Comparison of ENCODE assay signal across 1 cellular context in genomic region chr10:87855247-87855646, GRCh38. TPM values are rescaled to one million over a fixed set of nuclear protein-coding genes. Genes with fewer than 3 reads are reported as not detected.
"Had no signal": no experiment of that assay in that cellular context is flagged by ENCODE, and none has a peak within 500 bp of the region (broad histone marks: within the 10 kb centered on the region; RNA-seq: fewer than 3 reads in every experiment).

No MANE protein-coding gene starts in this region.

RNA-seq across cellular contexts. Expression of gene KLLN, which starts 8.1 kb away (rescaled TPM):
- total RNA-seq: H4 had no signal

RNA-seq across cellular contexts. Expression of gene PTEN, which starts 8.2 kb away (rescaled TPM):
- total RNA-seq: H4 had no signal
